7 cellular contexts compared by ENCODE assay signal in genomic region chr10:27744478-27745379, GRCh38. TPM values are rescaled to one million over a fixed set of nuclear protein-coding genes. Genes with fewer than 3 reads are reported as not detected.
DNase-seq lines count a peak whose midpoint lies in the region; ATAC-seq, FAIRE-seq and TF ChIP-seq lines count a peak whose summit lies in the region.

No MANE protein-coding gene starts in this region.

- no peak overlapping the region for H3K4me3 ChIP-seq in epithelial cell of esophagus (ENCODE audit: low read length)

- H3K4me1 Mint-ChIP-seq in WTC11, result peaks cover 28% of the 10 kb centered on the region
- H3K4me1 Mint-ChIP-seq in natural killer cell, result peaks cover 19 to 21% of the 10 kb centered on the region in 2 donors

- ATAC-seq in WTC11 (no peak; the same call in 1 of the 2 replicates), natural killer cell (no peak), HG02885 (IDR thresholded peaks at IDR 0.05; ENCODE audit: poor library complexity, unreplicated experiment) (no peak), HG02588 (IDR thresholded peaks at IDR 0.05; ENCODE audit: unreplicated experiment) (no peak), HG02852 (IDR thresholded peaks at IDR 0.05; ENCODE audit: unreplicated experiment) (no peak)

- H3K36me3 Mint-ChIP-seq in WTC11 (no peaks in the 10 kb centered on the region), natural killer cell (no peaks in the 10 kb centered on the region)

- intact Hi-C loops in natural killer cell (cut with micrococcal nuclease), result loop anchor here (5.0 kb wide), 1 partner anchor 433 kb away; no protein-coding TSS in a partner anchor

- POLR2A ChIA-PET in WTC11 (lab: Charles Lee), result no interaction called here

- TF ChIP-seq POLR2A in H54 (IDR thresholded peaks at IDR 0.05; ENCODE audit: low read depth, low read length), result no peak; the same call in 1 of the 2 replicates

- no peak for FAIRE-seq in H54 (lab: Jason Lieb, UNC)

- TF ChIP-seq CTCF in WTC11 (IDR thresholded peaks at IDR 0.05) (no peak), epithelial cell of esophagus (IDR thresholded peaks at IDR 0.05; ENCODE audit: insufficient read depth, low read depth, low read length, missing control alignments) (no peak), natural killer cell (IDR thresholded peaks at IDR 0.05) (no peak)

- H3K9me3 Mint-ChIP-seq in WTC11 (no peaks in the 10 kb centered on the region), natural killer cell (no peaks in the 10 kb centered on the region)

- H3K27ac Mint-ChIP-seq in WTC11, result no peak overlapping the region
- H3K27ac Mint-ChIP-seq in natural killer cell, result peak overlapping the region in 1 of 2 donors; percentile 63

- H3K27me3 Mint-ChIP-seq in WTC11 (ENCODE audit: low read depth), result peaks cover 94% of the 10 kb centered on the region
- peaks cover 59 to 64% of the 10 kb centered on the region in 2 donors for H3K27me3 Mint-ChIP-seq in natural killer cell (ENCODE audit: low read depth in 2 of 2)

- H3K4me3 Mint-ChIP-seq in WTC11, result peak overlapping the region; percentile 92
- peak overlapping the region; percentile 85 for H3K4me3 Mint-ChIP-seq in natural killer cell

- CTCF ChIA-PET in WTC11 (lab: Charles Lee), result interaction anchor here (1.0 to 2.3 kb wide), 2 partner anchors 435 to 558 kb away, joined by 3 to 7 read pairs; partner anchors contain the start of gene MPP7

- DNase-seq in H54 (ENCODE audit: insufficient read length, low spot score), result peak; percentile 34
- DNase-seq in WTC11 (ENCODE audit: low spot score), result peak; percentile 53
- peak; percentile 27 for DNase-seq in epithelial cell of esophagus (ENCODE audit: low read depth)
- no peak for DNase-seq in natural killer cell

TF ChIP-seq in WTC11, 78 proteins besides CTCF, POLR2A, EP300 and RAD21 (continues in another document):
- TF ChIP-seq, protein P1, sequence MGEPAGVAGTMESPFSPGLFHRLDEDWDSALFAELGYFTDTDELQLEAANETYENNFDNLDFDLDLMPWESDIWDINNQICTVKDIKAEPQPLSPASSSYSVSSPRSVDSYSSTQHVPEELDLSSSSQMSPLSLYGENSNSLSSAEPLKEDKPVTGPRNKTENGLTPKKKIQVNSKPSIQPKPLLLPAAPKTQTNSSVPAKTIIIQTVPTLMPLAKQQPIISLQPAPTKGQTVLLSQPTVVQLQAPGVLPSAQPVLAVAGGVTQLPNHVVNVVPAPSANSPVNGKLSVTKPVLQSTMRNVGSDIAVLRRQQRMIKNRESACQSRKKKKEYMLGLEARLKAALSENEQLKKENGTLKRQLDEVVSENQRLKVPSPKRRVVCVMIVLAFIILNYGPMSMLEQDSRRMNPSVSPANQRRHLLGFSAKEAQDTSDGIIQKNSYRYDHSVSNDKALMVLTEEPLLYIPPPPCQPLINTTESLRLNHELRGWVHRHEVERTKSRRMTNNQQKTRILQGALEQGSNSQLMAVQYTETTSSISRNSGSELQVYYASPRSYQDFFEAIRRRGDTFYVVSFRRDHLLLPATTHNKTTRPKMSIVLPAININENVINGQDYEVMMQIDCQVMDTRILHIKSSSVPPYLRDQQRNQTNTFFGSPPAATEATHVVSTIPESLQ (CRISPR knock-in tag; IDR thresholded peaks at IDR 0.05), result no peak
- TF ChIP-seq ZNF263 (CRISPR knock-in tag; IDR thresholded peaks at IDR 0.05; ENCODE audit: low read depth) (no peak), ZBTB21 (CRISPR knock-in tag; IDR thresholded peaks at IDR 0.05; ENCODE audit: borderline replicate concordance) (no peak), ZNF232 (CRISPR knock-in tag; IDR thresholded peaks at IDR 0.05) (0 out of 2 replicates have a peak, but pooled peaks have one; percentile 19), FOXJ3 (CRISPR knock-in tag; IDR thresholded peaks at IDR 0.05; ENCODE audit: borderline replicate concordance) (no peak), ELF4 (CRISPR knock-in tag; IDR thresholded peaks at IDR 0.05; ENCODE audit: low read depth) (no peak), IRF2 (CRISPR knock-in tag; IDR thresholded peaks at IDR 0.05; ENCODE audit: borderline replicate concordance, low read depth) (no peak), ESRRA (CRISPR knock-in tag; IDR thresholded peaks at IDR 0.05; ENCODE audit: borderline replicate concordance) (no peak), TEAD1 (CRISPR knock-in tag; IDR thresholded peaks at IDR 0.05) (no peak), SMAD3 (CRISPR knock-in tag; IDR thresholded peaks at IDR 0.05; ENCODE audit: borderline replicate concordance) (no peak), CREM (CRISPR knock-in tag; IDR thresholded peaks at IDR 0.05) (0 out of 2 replicates have a peak, but pooled peaks have one; percentile 38), MXD4 (CRISPR knock-in tag; IDR thresholded peaks at IDR 0.05; ENCODE audit: borderline replicate concordance) (no peak), CREB1 (CRISPR knock-in tag; IDR thresholded peaks at IDR 0.05) (no peak), ZMAT4 (CRISPR knock-in tag; IDR thresholded peaks at IDR 0.05) (no peak), ZNF532 (CRISPR knock-in tag; IDR thresholded peaks at IDR 0.05; ENCODE audit: borderline replicate concordance) (no peak), FOXP1 (CRISPR knock-in tag; IDR thresholded peaks at IDR 0.05; ENCODE audit: borderline replicate concordance) (peak; percentile 21; the same call in 1 of the 2 replicates)
- TF ChIP-seq, protein P2, sequence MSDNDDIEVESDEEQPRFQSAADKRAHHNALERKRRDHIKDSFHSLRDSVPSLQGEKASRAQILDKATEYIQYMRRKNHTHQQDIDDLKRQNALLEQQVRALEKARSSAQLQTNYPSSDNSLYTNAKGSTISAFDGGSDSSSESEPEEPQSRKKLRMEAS (CRISPR knock-in tag; IDR thresholded peaks at IDR 0.05), result peak; percentile 54; the same call in 1 of the 2 replicates
- TF ChIP-seq, protein P3, sequence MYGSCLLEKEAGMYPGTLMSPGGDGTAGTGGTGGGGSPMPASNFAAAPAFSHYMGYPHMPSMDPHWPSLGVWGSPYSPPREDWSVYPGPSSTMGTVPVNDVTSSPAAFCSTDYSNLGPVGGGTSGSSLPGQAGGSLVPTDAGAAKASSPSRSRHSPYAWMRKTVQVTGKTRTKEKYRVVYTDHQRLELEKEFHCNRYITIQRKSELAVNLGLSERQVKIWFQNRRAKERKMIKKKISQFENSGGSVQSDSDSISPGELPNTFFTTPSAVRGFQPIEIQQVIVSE (CRISPR knock-in tag; IDR thresholded peaks at IDR 0.05; ENCODE audit: borderline replicate concordance), result no peak
- TF ChIP-seq, protein P4, sequence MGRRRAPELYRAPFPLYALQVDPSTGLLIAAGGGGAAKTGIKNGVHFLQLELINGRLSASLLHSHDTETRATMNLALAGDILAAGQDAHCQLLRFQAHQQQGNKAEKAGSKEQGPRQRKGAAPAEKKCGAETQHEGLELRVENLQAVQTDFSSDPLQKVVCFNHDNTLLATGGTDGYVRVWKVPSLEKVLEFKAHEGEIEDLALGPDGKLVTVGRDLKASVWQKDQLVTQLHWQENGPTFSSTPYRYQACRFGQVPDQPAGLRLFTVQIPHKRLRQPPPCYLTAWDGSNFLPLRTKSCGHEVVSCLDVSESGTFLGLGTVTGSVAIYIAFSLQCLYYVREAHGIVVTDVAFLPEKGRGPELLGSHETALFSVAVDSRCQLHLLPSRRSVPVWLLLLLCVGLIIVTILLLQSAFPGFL (CRISPR knock-in tag; IDR thresholded peaks at IDR 0.05; ENCODE audit: borderline replicate concordance), result no peak

RNA-seq across cellular contexts. Expression of gene MKX, which starts 0.9 kb away (rescaled TPM):
- 0.87 to 1.8 TPM (median 1.2 TPM) in 3 replicates for total RNA-seq in WTC11 (2021)
- not detected for total RNA-seq in natural killer cell
